Comparison of ENCODE assay signal across 20 cellular contexts in genomic region chr2:159637237-159637636, GRCh38.
"Had no signal": no experiment of that assay in that cellular context is flagged by ENCODE, and none has a peak within 500 bp of the region (broad histone marks: within the 10 kb centered on the region; RNA-seq: fewer than 3 reads in every experiment).

No MANE protein-coding gene starts in this region.

- H3K27ac Mint-ChIP-seq: activated CD4-positive, alpha-beta memory T cell treated with anti-CD3 and anti-CD28 coated beads for 36 hours; activated CD4-positive, alpha-beta T cell treated with anti-CD3 and anti-CD28 coated beads for 36 hours; activated CD8-positive, alpha-beta memory T cell treated with anti-CD3 and anti-CD28 coated beads, Interleukin-2, amount 10 ng/mL, durations not matched to agents 7 days and 5 days; activated T-cell treated with anti-CD3 and anti-CD28 coated beads, Interleukin-2, amount 50 U/mL, for 24 hours; stimulated activated memory B cell treated with anti-CD40 and anti-IgM and Interleukin-4, amounts not matched to agents 10 μg/mL and 1 μg/mL and 100 μg/mL, for 72 hours; T-helper 1 cell treated with Interleukin-12 subunit alpha and Interleukin-12 subunit beta and Interleukin-4 antibody, amounts not matched to agents 30 μg/mL and 1 μg/mL, for 36 hours had no signal

- H3K9me3 Mint-ChIP-seq: T-helper 1 cell treated with Interleukin-12 subunit alpha and Interleukin-12 subunit beta and Interleukin-4 antibody, amounts not matched to agents 30 μg/mL and 1 μg/mL, for 36 hours had no signal

- H3K36me3 Mint-ChIP-seq: activated CD4-positive, alpha-beta memory T cell treated with anti-CD3 and anti-CD28 coated beads for 36 hours; activated CD8-positive, alpha-beta memory T cell treated with anti-CD3 and anti-CD28 coated beads, Interleukin-2, amount 10 ng/mL, durations not matched to agents 7 days and 5 days had no signal

- H3K27me3 Mint-ChIP-seq: activated CD4-positive, alpha-beta memory T cell treated with anti-CD3 and anti-CD28 coated beads for 36 hours; activated CD4-positive, alpha-beta T cell treated with anti-CD3 and anti-CD28 coated beads for 36 hours; activated CD8-positive, alpha-beta memory T cell treated with anti-CD3 and anti-CD28 coated beads, Interleukin-2, amount 10 ng/mL, durations not matched to agents 7 days and 5 days; activated T-cell treated with anti-CD3 and anti-CD28 coated beads, Interleukin-2, amount 50 U/mL, for 24 hours; stimulated activated memory B cell treated with anti-CD40 and anti-IgM and Interleukin-4, amounts not matched to agents 10 μg/mL and 1 μg/mL and 100 μg/mL, for 72 hours had no signal

- H3K27me3 ChIP-seq: adrenal gland, body of pancreas, pancreas, tibial artery, vagina had no signal

- H3K4me3 Mint-ChIP-seq: activated CD4-positive, alpha-beta memory T cell treated with anti-CD3 and anti-CD28 coated beads for 36 hours; activated CD4-positive, alpha-beta T cell treated with anti-CD3 and anti-CD28 coated beads for 36 hours; activated CD8-positive, alpha-beta memory T cell treated with anti-CD3 and anti-CD28 coated beads, Interleukin-2, amount 10 ng/mL, durations not matched to agents 7 days and 5 days; activated T-cell treated with anti-CD3 and anti-CD28 coated beads, Interleukin-2, amount 50 U/mL, for 24 hours; neural crest cell; stimulated activated memory B cell treated with anti-CD40 and anti-IgM and Interleukin-4, amounts not matched to agents 10 μg/mL and 1 μg/mL and 100 μg/mL, for 72 hours; T-helper 1 cell treated with Interleukin-12 subunit alpha and Interleukin-12 subunit beta and Interleukin-4 antibody, amounts not matched to agents 30 μg/mL and 1 μg/mL, for 36 hours had no signal

- H3K9me3 ChIP-seq: body of pancreas, pancreas, tibial artery had no signal

- DNase-seq: activated CD4-positive, alpha-beta memory T cell treated with anti-CD3 and anti-CD28 coated beads for 36 hours; activated CD4-positive, alpha-beta T cell treated with anti-CD3 and anti-CD28 coated beads for 36 hours; activated CD8-positive, alpha-beta memory T cell treated with anti-CD3 and anti-CD28 coated beads, Interleukin-2, amount 10 ng/mL, durations not matched to agents 7 days and 5 days; activated naive CD4-positive, alpha-beta T cell treated with anti-CD3 and anti-CD28 coated beads, Interleukin-2, amount 50 U/mL, for 16 hours; activated T-cell treated with anti-CD3 and anti-CD28 coated beads, Interleukin-2, amount 50 U/mL, for 24 hours; adrenal gland; body of pancreas; central memory CD4-positive, alpha-beta T cell; cortex of kidney; effector CD8-positive, alpha-beta T cell; head of caudate nucleus; lower lobe of right lung; pancreas; stimulated activated CD4-positive, alpha-beta T cell treated with anti-CD3 and anti-CD28 coated beads, Interleukin-2, amount 100 ng/mL, for 48 hours; tibial artery; WERI-Rb-1 had no signal

- H3K4me1 Mint-ChIP-seq: activated CD4-positive, alpha-beta T cell treated with anti-CD3 and anti-CD28 coated beads for 36 hours; activated CD8-positive, alpha-beta memory T cell treated with anti-CD3 and anti-CD28 coated beads, Interleukin-2, amount 10 ng/mL, durations not matched to agents 7 days and 5 days; neural crest cell; stimulated activated memory B cell treated with anti-CD40 and anti-IgM and Interleukin-4, amounts not matched to agents 10 μg/mL and 1 μg/mL and 100 μg/mL, for 72 hours had no signal

- H3K4me1 ChIP-seq: adrenal gland, body of pancreas, pancreas, tibial artery, vagina had no signal

- H3K27ac ChIP-seq: adrenal gland, body of pancreas, lower lobe of right lung, pancreas, tibial artery, vagina, WERI-Rb-1 had no signal

- ATAC-seq: activated CD4-positive, alpha-beta T cell treated with anti-CD3 and anti-CD28 coated beads for 36 hours; activated CD8-positive, alpha-beta memory T cell treated with anti-CD3 and anti-CD28 coated beads, Interleukin-2, amount 10 ng/mL, durations not matched to agents 7 days and 5 days; body of pancreas; lower lobe of right lung; pancreas; stimulated activated memory B cell treated with anti-CD40 and anti-IgM and Interleukin-4, amounts not matched to agents 10 μg/mL and 1 μg/mL and 100 μg/mL, for 72 hours had no signal

- H3K36me3 ChIP-seq: adrenal gland, lower lobe of right lung, pancreas, tibial artery, vagina, WERI-Rb-1 had no signal

- H3K4me3 ChIP-seq: adrenal gland, body of pancreas, lower lobe of right lung, pancreas, tibial artery, vagina had no signal
